ENCODE assay signal across 10 cellular contexts in the genomic region with DNA sequence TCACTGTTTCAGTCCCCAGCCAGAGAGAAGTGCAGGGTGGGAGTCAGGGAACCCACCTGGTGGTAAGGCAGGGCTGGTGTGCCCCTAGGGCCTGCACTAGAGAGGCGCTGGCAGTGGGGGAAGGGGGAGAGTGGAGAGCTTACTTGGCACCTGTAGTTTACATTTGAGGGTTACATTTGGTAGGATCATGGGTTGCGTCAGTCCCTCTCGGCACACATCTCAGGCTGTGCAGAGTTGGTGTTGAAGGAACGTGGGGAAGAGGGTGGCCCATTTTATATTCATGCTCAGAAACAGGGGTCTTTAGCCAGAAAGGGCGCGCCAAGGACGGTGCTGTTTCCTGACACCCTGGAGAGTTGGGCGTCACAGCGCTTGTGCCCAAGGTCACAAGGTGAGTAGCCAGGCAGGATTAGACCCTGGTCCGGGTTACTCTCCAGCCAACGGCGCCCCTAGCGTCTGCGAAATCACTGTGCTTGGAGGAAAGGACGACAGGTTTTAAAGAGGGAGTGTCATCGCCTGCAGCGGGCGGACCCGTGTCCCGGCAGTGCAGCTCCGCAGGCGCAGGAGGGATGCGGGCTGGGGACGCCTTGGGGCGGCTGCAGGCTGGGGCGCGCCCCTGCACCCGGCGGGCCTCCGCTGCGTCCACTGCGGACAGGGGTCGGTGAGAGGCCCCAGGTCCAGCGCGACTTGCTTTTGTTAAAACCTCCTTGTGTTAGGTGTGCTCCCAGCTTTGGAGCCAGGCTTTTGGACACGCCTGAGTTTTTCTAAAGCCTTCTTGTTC.
DNase-seq lines count a peak whose midpoint lies in the region; ATAC-seq and TF ChIP-seq lines count a peak whose summit lies in the region.
"Had no signal": no experiment of that assay in that cellular context is flagged by ENCODE, and none has a peak within 500 bp of the region (broad histone marks: within the 10 kb centered on the region; RNA-seq: fewer than 3 reads in every experiment).

No MANE protein-coding gene starts in this region.

- H3K27me3 ChIP-seq in H7 (ENCODE audit: control insufficient read depth, insufficient read depth, low read length) = peaks cover 19% of the 10 kb centered on the region

- H3K36me3 ChIP-seq in H7 (replicated peaks; ENCODE audit: control insufficient read depth, insufficient read depth, low read length) = no peaks in the 10 kb centered on the region

- no peak for ATAC-seq in HG03095 (IDR thresholded peaks at IDR 0.05; ENCODE audit: unreplicated experiment)
- ATAC-seq in GM18511 (IDR thresholded peaks at IDR 0.05; ENCODE audit: unreplicated experiment) = no peak
- ATAC-seq: effector memory CD8-positive, alpha-beta T cell had no signal

- DNase-seq in H7 (peak; percentile 90), epithelial cell of proximal tubule (ENCODE audit: low read depth) (no peak), left kidney (ENCODE audit: low read depth, low spot score) (peak; percentile 90), HUDEP-2 (lab: John Stamatoyannopoulos, UW; ENCODE audit: unreplicated experiment in 76 of 76) (no peak)
- no peak for DNase-seq in activated CD8-positive, alpha-beta memory T cell treated with anti-CD3 and anti-CD28 coated beads, Interleukin-2, amount 50 U/mL, for 48 hours
- DNase-seq: CD4-positive, alpha-beta T cell; effector memory CD8-positive, alpha-beta T cell had no signal

- H3K27ac ChIP-seq in skin epidermis = peak overlapping the region in 20 of 21 experiments; percentile 6 to 90 (median 74)

- H3K4me3 ChIP-seq in H7 (ENCODE audit: insufficient read depth, low read depth, low read length) (peak overlapping the region; percentile 28), epithelial cell of proximal tubule (ENCODE audit: low read depth, low read length) (no peak overlapping the region), skin epidermis (peak overlapping the region in 4 of 7 experiments; percentile 5 to 21 (median 8))

- peak; percentile 37 for TF ChIP-seq CTCF in epithelial cell of proximal tubule (conservative IDR thresholded peaks at IDR 0.05; ENCODE audit: low read depth, low read length)

Comparison
In these comparisons a context has a peak if more than half of its experiments do, and no peak if none do; other contexts are left out.
1. DNase-seq: peak in H7 (single experiment) and left kidney (single experiment); none in epithelial cell of proximal tubule (single experiment), HUDEP-2 (0 of 76) and activated CD8-positive, alpha-beta memory T cell treated with anti-CD3 and anti-CD28 coated beads, Interleukin-2, amount 50 U/mL, for 48 hours (single experiment).